9 cellular contexts compared by ENCODE assay signal in genomic region chr14:21860172-21860571, GRCh38.
DNase-seq lines count a peak whose midpoint lies in the region; ATAC-seq, FAIRE-seq and TF ChIP-seq lines count a peak whose summit lies in the region.
"Had no signal": no experiment of that assay in that cellular context is flagged by ENCODE, and none has a peak within 500 bp of the region (broad histone marks: within the 10 kb centered on the region; RNA-seq: fewer than 3 reads in every experiment).

No MANE protein-coding gene starts in this region.

- TF ChIP-seq POLR2A in lower leg skin (IDR thresholded peaks at IDR 0.05), result no peak

- intact Hi-C loops in activated CD4-positive, alpha-beta T cell treated with anti-CD3 and anti-CD28 coated beads for 36 hours (cut with DNase I, micrococcal nuclease), result no loop called here
- intact Hi-C loops in pancreas (cut with DNase I), result no loop called here
- intact Hi-C loops in lower leg skin (cut with DNase I; ENCODE audit: low total_unique reads), result no loop called here

- H3K27me3 Mint-ChIP-seq in activated CD4-positive, alpha-beta T cell treated with anti-CD3 and anti-CD28 coated beads for 36 hours, result peaks cover 2% of the 10 kb centered on the region

- peak in 1 of 4 donors; percentile 9 for TF ChIP-seq CTCF in pancreas (IDR thresholded peaks at IDR 0.05)
- no peak for TF ChIP-seq CTCF in lower leg skin (IDR thresholded peaks at IDR 0.05)

- peaks cover 8% of the 10 kb centered on the region for H3K36me3 Mint-ChIP-seq in activated CD4-positive, alpha-beta T cell treated with anti-CD3 and anti-CD28 coated beads for 36 hours (ENCODE audit: low read depth)

- POLR2A ChIA-PET in activated CD4-positive, alpha-beta T cell treated with anti-CD3 and anti-CD28 coated beads for 36 hours (lab: Charles Lee), result no interaction called here

- no peak overlapping the region for H3K27ac ChIP-seq in pancreas
- H3K27ac ChIP-seq: neutrophil had no signal

- CTCF ChIA-PET in activated CD4-positive, alpha-beta T cell treated with anti-CD3 and anti-CD28 coated beads for 36 hours (lab: Charles Lee), result interaction anchor here (0.7 to 8.5 kb wide), 11 partner anchors 8 to 975 kb away, joined by 3 to 77 read pairs (median 4); no protein-coding TSS in a partner anchor

- H3K4me1 Mint-ChIP-seq in activated CD4-positive, alpha-beta T cell treated with anti-CD3 and anti-CD28 coated beads for 36 hours, result peaks cover 8% of the 10 kb centered on the region

- in situ Hi-C loops in G401 (cut with HindIII; ENCODE audit: low sequenced_read_pairs), result no loop called here

- H3K4me1 ChIP-seq in pancreas, result no peaks in the 10 kb centered on the region

- H3K4me3 ChIP-seq in pancreas (no peak overlapping the region), lower leg skin (ENCODE audit: low read depth, poor library complexity, severe bottlenecking) (no peak overlapping the region)

- H3K36me3 ChIP-seq in pancreas, result no peaks in the 10 kb centered on the region
- H3K36me3 ChIP-seq: neutrophil had no signal

- peak overlapping the region; percentile 56 for H3K27ac Mint-ChIP-seq in activated CD4-positive, alpha-beta T cell treated with anti-CD3 and anti-CD28 coated beads for 36 hours

- H3K27me3 ChIP-seq in pancreas, result peaks cover 0 to 11% (median 0%) of the 10 kb centered on the region in 4 donors
- H3K27me3 ChIP-seq: neutrophil had no signal

- H3K9me3 ChIP-seq in pancreas, result no peaks in the 10 kb centered on the region
- H3K9me3 ChIP-seq: neutrophil had no signal

- no peak for FAIRE-seq in pancreas (lab: Jason Lieb, UNC)

- H3K4me3 Mint-ChIP-seq in activated CD4-positive, alpha-beta T cell treated with anti-CD3 and anti-CD28 coated beads for 36 hours, result peak overlapping the region; percentile 58

- 55 to 60% methylated on average over 3 of the region's 3 CpGs for WGBS in pancreas, 2 donors
- WGBS in lower leg skin, 2 donors, result 59 to 62% methylated on average over 3 of the region's 3 CpGs

- peak; percentile 39 for ATAC-seq in activated CD4-positive, alpha-beta T cell treated with anti-CD3 and anti-CD28 coated beads for 36 hours
- ATAC-seq in pancreas, result no peak

- H3K9me3 Mint-ChIP-seq in activated CD4-positive, alpha-beta T cell treated with anti-CD3 and anti-CD28 coated beads for 36 hours (ENCODE audit: low read depth), result no peaks in the 10 kb centered on the region

- peak; percentile 54 for DNase-seq in activated CD4-positive, alpha-beta T cell treated with anti-CD3 and anti-CD28 coated beads for 36 hours
- DNase-seq in activated CD4-positive, alpha-beta T cell treated with anti-CD3 and anti-CD28 coated beads for 1 hour, result no peak
- DNase-seq in RPMI7951 (ENCODE audit: low read depth) (peak; percentile 29), dermis microvascular lymphatic vessel endothelial cell (ENCODE audit: low read depth in 2 of 2) (peak; percentile 36 to 64), pancreas (no peak), lower leg skin (ENCODE audit: low spot score in 2 of 2) (no peak), G401 (ENCODE audit: low spot score) (no peak)
- peak; percentile 55 for DNase-seq in stimulated activated CD4-positive, alpha-beta T cell treated with anti-CD3 and anti-CD28 coated beads, Interleukin-4, amount 100 ng/mL, for 24 hours

Comparison
In these comparisons a context has a peak if more than half of its experiments do, and no peak if none do; other contexts are left out.
1. DNase-seq: peak in activated CD4-positive, alpha-beta T cell treated with anti-CD3 and anti-CD28 coated beads for 36 hours (single experiment), RPMI7951 (single experiment), dermis microvascular lymphatic vessel endothelial cell (2 of 2) and stimulated activated CD4-positive, alpha-beta T cell treated with anti-CD3 and anti-CD28 coated beads, Interleukin-4, amount 100 ng/mL, for 24 hours (single experiment); none in activated CD4-positive, alpha-beta T cell treated with anti-CD3 and anti-CD28 coated beads for 1 hour (single experiment), pancreas (0 of 6), lower leg skin (0 of 2) and G401 (single experiment).